Comparison of ENCODE assay signal across 6 cellular contexts in the genomic region with DNA sequence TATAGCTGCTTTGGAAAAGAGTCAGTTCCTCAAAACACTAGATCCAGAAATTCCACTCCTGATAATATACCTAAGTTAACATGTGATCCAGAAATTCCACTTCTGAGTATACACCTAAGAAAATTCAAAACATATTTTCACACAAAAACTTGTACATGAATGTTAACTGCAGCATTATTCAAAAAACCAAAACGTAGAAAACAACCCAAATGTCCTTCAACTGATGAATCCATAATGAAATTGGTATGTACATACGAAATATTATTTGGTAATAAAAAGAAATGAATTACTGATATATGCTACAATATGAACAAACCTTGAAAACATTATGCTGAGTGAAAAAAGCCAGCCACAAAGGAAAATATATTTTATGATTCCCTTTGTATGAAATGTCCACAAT.
"Had no signal": no experiment of that assay in that cellular context is flagged by ENCODE, and none has a peak within 500 bp of the region (broad histone marks: within the 10 kb centered on the region; RNA-seq: fewer than 3 reads in every experiment).

No MANE protein-coding gene starts in this region.

- H3K9ac ChIP-seq: KMS-11 had no signal

- H3K27ac ChIP-seq: KMS-11 had no signal

- H3K4me2 ChIP-seq: KMS-11 had no signal

- H3K36me3 ChIP-seq: HAP-1 had no signal

- H3K4me3 ChIP-seq: HAP-1 had no signal

- DNase-seq: GOT3, H7, Karpas-422 had no signal

- ATAC-seq: HCT116 had no signal

- H3K4me1 ChIP-seq: HAP-1 had no signal

- H3K9me3 ChIP-seq: HAP-1 had no signal
